ENCODE assay signal across 27 cellular contexts in the genomic region with DNA sequence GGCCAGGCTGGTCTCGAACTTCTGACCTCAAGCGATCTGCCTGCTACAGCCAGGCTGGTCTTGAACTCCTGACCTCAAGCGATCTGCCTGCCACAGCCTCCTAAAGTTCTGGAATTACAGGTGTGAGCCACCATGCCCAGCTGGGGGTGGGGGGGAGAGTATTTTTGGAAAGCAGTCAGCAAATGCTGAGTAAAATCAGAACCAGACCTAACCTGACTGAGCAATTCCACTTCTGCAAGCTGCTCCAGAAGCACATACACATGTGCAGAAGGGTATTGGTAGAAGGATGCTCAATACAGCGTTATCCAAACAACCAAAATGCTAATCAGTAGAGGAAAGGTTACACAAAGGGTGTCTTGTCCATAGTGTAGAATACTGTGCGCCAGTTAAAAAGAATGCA.
DNase-seq lines count a peak whose midpoint lies in the region; ATAC-seq, FAIRE-seq and TF ChIP-seq lines count a peak whose summit lies in the region.
"Had no signal": no experiment of that assay in that cellular context is flagged by ENCODE, and none has a peak within 500 bp of the region (broad histone marks: within the 10 kb centered on the region; RNA-seq: fewer than 3 reads in every experiment).

No MANE protein-coding gene starts in this region.

- FAIRE-seq in D721Med (lab: Jason Lieb, UNC) = no peak

- peak; percentile 48 for ATAC-seq in GM18517 (IDR thresholded peaks at IDR 0.05; ENCODE audit: unreplicated experiment)
- ATAC-seq in GM21619 (IDR thresholded peaks at IDR 0.05; ENCODE audit: unreplicated experiment) = peak; percentile 45
- peak; percentile 59 for ATAC-seq in HG03432 (IDR thresholded peaks at IDR 0.05; ENCODE audit: unreplicated experiment)
- no peak for ATAC-seq in HG03175 (IDR thresholded peaks at IDR 0.05; ENCODE audit: unreplicated experiment)
- ATAC-seq: gastroesophageal sphincter, GM23338, natural killer cell, Right ventricle myocardium inferior, sciatic nerve had no signal

- no peak for TF ChIP-seq CTCF in GM12865 (IDR thresholded peaks at IDR 0.05; ENCODE audit: insufficient read depth, low read depth, low read length, missing control alignments)
- no peak for TF ChIP-seq CTCF in D721Med (IDR thresholded peaks at IDR 0.05; ENCODE audit: insufficient read depth, missing control alignments)

- no peak overlapping the region for H3K4me3 ChIP-seq in GM12865 (ENCODE audit: low read depth, low read length)
- H3K4me3 ChIP-seq: esophagus muscularis mucosa, gastroesophageal sphincter, GM23338, tibial nerve had no signal

- DNase-seq in GM12865 (ENCODE audit: low read depth) = peak; percentile 80
- DNase-seq in DMS153 treated with DMSO at 0.1 percent for 48 hours (lab: John Stamatoyannopoulos, UW; ENCODE audit: unreplicated experiment) = no peak
- no peak for DNase-seq in D721Med (ENCODE audit: insufficient read length, low spot score)
- DNase-seq in cerebellar nuclear complex (lab: John Stamatoyannopoulos, UW) = no peak
- DNase-seq: activated naive CD4-positive, alpha-beta T cell treated with anti-CD3 and anti-CD28 coated beads, Interleukin-2, amount 10 ng/mL, durations not matched to agents 7 days and 5 days; activated T-cell treated with anti-CD3 and anti-CD28 coated beads for 4 hours; anterior cingulate cortex; CD4-positive, CD25-positive, alpha-beta regulatory T cell; central memory CD4-positive, alpha-beta T cell; DMS153; effector CD8-positive, alpha-beta T cell; GF-D8; Kasumi-1; mesenchymal stem cell; natural killer cell; NCI-H1105; NCI-H526 had no signal
